In the genomic region with DNA sequence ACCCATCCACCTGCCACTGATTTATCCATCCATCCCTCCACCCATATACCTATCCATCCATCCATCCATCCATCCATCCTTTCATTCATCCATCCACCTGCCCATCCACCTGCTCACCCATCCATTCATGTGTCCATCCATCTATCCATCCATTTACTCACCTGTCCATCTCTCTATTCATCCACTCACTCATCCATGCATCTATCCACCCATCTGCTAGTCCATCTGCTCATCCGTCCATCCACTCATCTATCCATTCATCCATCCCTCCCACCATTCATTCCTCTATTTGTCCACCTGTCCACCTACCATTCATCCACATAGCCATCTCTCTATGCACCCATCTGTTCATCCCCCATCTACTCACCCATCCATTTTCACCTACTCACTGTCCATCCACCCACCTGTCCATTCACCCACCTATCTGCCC, we compare ENCODE assay signal across 3 cellular contexts.
A peak's percentile ranks its signal among the peaks of the same experiment; 100 is the strongest.
TF ChIP-seq lines count a peak whose summit lies in the region.

No MANE protein-coding gene starts in this region.

TF ChIP-seq in HEK293, 187 proteins besides CTCF, POLR2A, EP300 and RAD21 (continues in another document):
- no peak for TF ChIP-seq RBAK (tag by site-specific recombination; IDR thresholded peaks at IDR 0.05)
- TF ChIP-seq ZBTB49 (tag by site-specific recombination; IDR thresholded peaks at IDR 0.05; ENCODE audit: low read depth) = no peak
- TF ChIP-seq ZNF157 (tag by site-specific recombination; IDR thresholded peaks at IDR 0.05) = peak; percentile 43; the same call in 1 of the 2 replicates
- TF ChIP-seq ZNF221 (tag by site-specific recombination; IDR thresholded peaks at IDR 0.05; ENCODE audit: borderline replicate concordance) = no peak
- peak; percentile 79 for TF ChIP-seq ZFHX2 (tag by site-specific recombination; conservative IDR thresholded peaks at IDR 0.05)
- TF ChIP-seq ZNF23 (tag by site-specific recombination; IDR thresholded peaks at IDR 0.05; ENCODE audit: borderline replicate concordance) = no peak
- TF ChIP-seq ZSCAN30 (tag by site-specific recombination; IDR thresholded peaks at IDR 0.05) = no peak
- TF ChIP-seq, protein P1, sequence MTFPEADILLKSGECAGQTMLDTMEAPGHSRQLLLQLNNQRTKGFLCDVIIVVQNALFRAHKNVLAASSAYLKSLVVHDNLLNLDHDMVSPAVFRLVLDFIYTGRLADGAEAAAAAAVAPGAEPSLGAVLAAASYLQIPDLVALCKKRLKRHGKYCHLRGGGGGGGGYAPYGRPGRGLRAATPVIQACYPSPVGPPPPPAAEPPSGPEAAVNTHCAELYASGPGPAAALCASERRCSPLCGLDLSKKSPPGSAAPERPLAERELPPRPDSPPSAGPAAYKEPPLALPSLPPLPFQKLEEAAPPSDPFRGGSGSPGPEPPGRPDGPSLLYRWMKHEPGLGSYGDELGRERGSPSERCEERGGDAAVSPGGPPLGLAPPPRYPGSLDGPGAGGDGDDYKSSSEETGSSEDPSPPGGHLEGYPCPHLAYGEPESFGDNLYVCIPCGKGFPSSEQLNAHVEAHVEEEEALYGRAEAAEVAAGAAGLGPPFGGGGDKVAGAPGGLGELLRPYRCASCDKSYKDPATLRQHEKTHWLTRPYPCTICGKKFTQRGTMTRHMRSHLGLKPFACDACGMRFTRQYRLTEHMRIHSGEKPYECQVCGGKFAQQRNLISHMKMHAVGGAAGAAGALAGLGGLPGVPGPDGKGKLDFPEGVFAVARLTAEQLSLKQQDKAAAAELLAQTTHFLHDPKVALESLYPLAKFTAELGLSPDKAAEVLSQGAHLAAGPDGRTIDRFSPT (tag by site-specific recombination; IDR thresholded peaks at IDR 0.05) = no peak
- TF ChIP-seq ZNF548 (tag by site-specific recombination; IDR thresholded peaks at IDR 0.05) = no peak
- TF ChIP-seq ZBTB20 (tag by site-specific recombination; IDR thresholded peaks at IDR 0.05) = no peak; the same call in 1 of the 2 replicates
- no peak for TF ChIP-seq ZNF248 (tag by site-specific recombination; IDR thresholded peaks at IDR 0.05)
- peak; percentile 92 for TF ChIP-seq EGR2 (tag by site-specific recombination; IDR thresholded peaks at IDR 0.05; ENCODE audit: low read depth)
- TF ChIP-seq KLF7 (tag by site-specific recombination; IDR thresholded peaks at IDR 0.05; ENCODE audit: borderline replicate concordance) = no peak
- TF ChIP-seq ZBTB17 (tag by site-specific recombination; IDR thresholded peaks at IDR 0.05) = peak; percentile 76
- no peak for TF ChIP-seq ZNF510 (tag by site-specific recombination; IDR thresholded peaks at IDR 0.05; ENCODE audit: insufficient replicate concordance)
- TF ChIP-seq ZNF596 (tag by site-specific recombination; IDR thresholded peaks at IDR 0.05) = no peak
- TF ChIP-seq ZNF621 (tag by site-specific recombination; IDR thresholded peaks at IDR 0.05) = 0 out of 2 replicates have a peak, but pooled peaks have one; percentile 33
- no peak for TF ChIP-seq ZNF175 (tag by site-specific recombination; IDR thresholded peaks at IDR 0.05)
- no peak for TF ChIP-seq ZNF624 (tag by site-specific recombination; IDR thresholded peaks at IDR 0.05)
- TF ChIP-seq ZBTB48 (tag by site-specific recombination; IDR thresholded peaks at IDR 0.05) = no peak

TF ChIP-seq in K562, 482 proteins besides CTCF, POLR2A, EP300 and RAD21 (continues in another document):
- TF ChIP-seq, protein P2, sequence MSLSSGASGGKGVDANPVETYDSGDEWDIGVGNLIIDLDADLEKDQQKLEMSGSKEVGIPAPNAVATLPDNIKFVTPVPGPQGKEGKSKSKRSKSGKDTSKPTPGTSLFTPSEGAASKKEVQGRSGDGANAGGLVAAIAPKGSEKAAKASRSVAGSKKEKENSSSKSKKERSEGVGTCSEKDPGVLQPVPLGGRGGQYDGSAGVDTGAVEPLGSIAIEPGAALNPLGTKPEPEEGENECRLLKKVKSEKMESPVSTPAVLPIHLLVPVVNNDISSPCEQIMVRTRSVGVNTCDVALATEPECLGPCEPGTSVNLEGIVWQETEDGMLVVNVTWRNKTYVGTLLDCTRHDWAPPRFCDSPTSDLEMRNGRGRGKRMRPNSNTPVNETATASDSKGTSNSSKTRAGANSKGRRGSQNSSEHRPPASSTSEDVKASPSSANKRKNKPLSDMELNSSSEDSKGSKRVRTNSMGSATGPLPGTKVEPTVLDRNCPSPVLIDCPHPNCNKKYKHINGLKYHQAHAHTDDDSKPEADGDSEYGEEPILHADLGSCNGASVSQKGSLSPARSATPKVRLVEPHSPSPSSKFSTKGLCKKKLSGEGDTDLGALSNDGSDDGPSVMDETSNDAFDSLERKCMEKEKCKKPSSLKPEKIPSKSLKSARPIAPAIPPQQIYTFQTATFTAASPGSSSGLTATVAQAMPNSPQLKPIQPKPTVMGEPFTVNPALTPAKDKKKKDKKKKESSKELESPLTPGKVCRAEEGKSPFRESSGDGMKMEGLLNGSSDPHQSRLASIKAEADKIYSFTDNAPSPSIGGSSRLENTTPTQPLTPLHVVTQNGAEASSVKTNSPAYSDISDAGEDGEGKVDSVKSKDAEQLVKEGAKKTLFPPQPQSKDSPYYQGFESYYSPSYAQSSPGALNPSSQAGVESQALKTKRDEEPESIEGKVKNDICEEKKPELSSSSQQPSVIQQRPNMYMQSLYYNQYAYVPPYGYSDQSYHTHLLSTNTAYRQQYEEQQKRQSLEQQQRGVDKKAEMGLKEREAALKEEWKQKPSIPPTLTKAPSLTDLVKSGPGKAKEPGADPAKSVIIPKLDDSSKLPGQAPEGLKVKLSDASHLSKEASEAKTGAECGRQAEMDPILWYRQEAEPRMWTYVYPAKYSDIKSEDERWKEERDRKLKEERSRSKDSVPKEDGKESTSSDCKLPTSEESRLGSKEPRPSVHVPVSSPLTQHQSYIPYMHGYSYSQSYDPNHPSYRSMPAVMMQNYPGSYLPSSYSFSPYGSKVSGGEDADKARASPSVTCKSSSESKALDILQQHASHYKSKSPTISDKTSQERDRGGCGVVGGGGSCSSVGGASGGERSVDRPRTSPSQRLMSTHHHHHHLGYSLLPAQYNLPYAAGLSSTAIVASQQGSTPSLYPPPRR (CRISPR knock-in tag; IDR thresholded peaks at IDR 0.05; ENCODE audit: borderline replicate concordance) = no peak
- TF ChIP-seq ELK3 (CRISPR knock-in tag; IDR thresholded peaks at IDR 0.05) (no peak), ZEB2 (IDR thresholded peaks at IDR 0.05) (0 out of 2 replicates have a peak, but pooled peaks have one; percentile 53), SRF (CRISPR knock-in tag; IDR thresholded peaks at IDR 0.05) (no peak), MCM3 (IDR thresholded peaks at IDR 0.05) (peak; percentile 90), PHB (CRISPR knock-in tag; IDR thresholded peaks at IDR 0.05) (no peak), ZBTB26 (CRISPR knock-in tag; IDR thresholded peaks at IDR 0.05) (peak; percentile 93), EHMT2 (IDR thresholded peaks at IDR 0.05) (peak; percentile 82), OTX1 (CRISPR knock-in tag; IDR thresholded peaks at IDR 0.05) (peak; percentile 90), ZNF384 (IDR thresholded peaks at IDR 0.05; ENCODE audit: low read depth, low read length) (no peak), ZC3H8 (IDR thresholded peaks at IDR 0.05) (no peak), CBX2 (IDR thresholded peaks at IDR 0.05; ENCODE audit: insufficient read depth, low read length, poor library complexity, severe bottlenecking) (peak; percentile 14), KDM5B (IDR thresholded peaks at IDR 0.05; ENCODE audit: insufficient replicate concordance, low read depth, low read length) (no peak)
- TF ChIP-seq, protein P3, sequence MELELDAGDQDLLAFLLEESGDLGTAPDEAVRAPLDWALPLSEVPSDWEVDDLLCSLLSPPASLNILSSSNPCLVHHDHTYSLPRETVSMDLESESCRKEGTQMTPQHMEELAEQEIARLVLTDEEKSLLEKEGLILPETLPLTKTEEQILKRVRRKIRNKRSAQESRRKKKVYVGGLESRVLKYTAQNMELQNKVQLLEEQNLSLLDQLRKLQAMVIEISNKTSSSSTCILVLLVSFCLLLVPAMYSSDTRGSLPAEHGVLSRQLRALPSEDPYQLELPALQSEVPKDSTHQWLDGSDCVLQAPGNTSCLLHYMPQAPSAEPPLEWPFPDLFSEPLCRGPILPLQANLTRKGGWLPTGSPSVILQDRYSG (tag; conservative IDR thresholded peaks at IDR 0.05; ENCODE audit: low read depth) = no peak

TF ChIP-seq in H1, 55 proteins besides CTCF, POLR2A, EP300 and RAD21:
- no peak for TF ChIP-seq NANOG (IDR thresholded peaks at IDR 0.05; ENCODE audit: insufficient read depth, low read depth, low read length, poor library complexity, severe bottlenecking)
